24 cellular contexts compared by ENCODE assay signal in genomic region chr4:172791841-172792240, GRCh38.
"Had no signal": no experiment of that assay in that cellular context is flagged by ENCODE, and none has a peak within 500 bp of the region (broad histone marks: within the 10 kb centered on the region; RNA-seq: fewer than 3 reads in every experiment).

No MANE protein-coding gene starts in this region.

- H3K27me3 ChIP-seq: colonic mucosa, dorsolateral prefrontal cortex, esophagus muscularis mucosa, esophagus squamous epithelium, gastrocnemius medialis, gastroesophageal sphincter, heart left ventricle, heart right ventricle had no signal

- H3K27me3 Mint-ChIP-seq: effector memory CD8-positive, alpha-beta T cell had no signal

- H3K4me3 Mint-ChIP-seq: dendritic cell treated with granulocyte-macrophage colony-stimulating factor and Interleukin-4, amounts not matched to agents 40 ng/mL and 50 ng/mL, for 4 days; effector memory CD8-positive, alpha-beta T cell; endodermal cell had no signal

- H3K9me3 ChIP-seq: colonic mucosa, esophagus muscularis mucosa, esophagus squamous epithelium, gastrocnemius medialis, gastroesophageal sphincter, heart left ventricle, heart right ventricle had no signal

- H3K27ac ChIP-seq: colonic mucosa, coronary artery, dorsolateral prefrontal cortex, epithelial cell of prostate, esophagus muscularis mucosa, esophagus squamous epithelium, foreskin keratinocyte, gastrocnemius medialis, gastroesophageal sphincter, heart left ventricle, heart right ventricle had no signal

- DNase-seq: colonic mucosa; cortex of kidney; dermis blood vessel endothelial cell; dorsolateral prefrontal cortex; effector CD4-positive, alpha-beta T cell; effector CD8-positive, alpha-beta T cell; effector memory CD4-positive, alpha-beta T cell; effector memory CD8-positive, alpha-beta T cell; endodermal cell; erythroblast; esophagus squamous epithelium; foreskin fibroblast; foreskin keratinocyte; foreskin melanocyte; gastrocnemius medialis; glutamatergic neuron; head of caudate nucleus; heart left ventricle; heart right ventricle had no signal

- H3K27ac Mint-ChIP-seq: dendritic cell treated with granulocyte-macrophage colony-stimulating factor and Interleukin-4, amounts not matched to agents 40 ng/mL and 50 ng/mL, for 4 days; effector memory CD8-positive, alpha-beta T cell; endodermal cell had no signal

- H3K36me3 ChIP-seq: colonic mucosa, esophagus muscularis mucosa, esophagus squamous epithelium, gastrocnemius medialis, gastroesophageal sphincter, heart left ventricle, heart right ventricle had no signal

- H3K4me1 Mint-ChIP-seq: endodermal cell had no signal

- H3K9me3 Mint-ChIP-seq: dendritic cell treated with granulocyte-macrophage colony-stimulating factor and Interleukin-4, amounts not matched to agents 40 ng/mL and 50 ng/mL, for 4 days; endodermal cell had no signal

- H3K4me1 ChIP-seq: colonic mucosa, esophagus muscularis mucosa, foreskin keratinocyte, gastrocnemius medialis, gastroesophageal sphincter had no signal

- H3K4me3 ChIP-seq: colonic mucosa, coronary artery, dorsolateral prefrontal cortex, esophagus muscularis mucosa, esophagus squamous epithelium, gastrocnemius medialis, gastroesophageal sphincter, heart left ventricle, heart right ventricle had no signal
